Comparison of ENCODE assay signal across 11 cellular contexts in the genomic region with DNA sequence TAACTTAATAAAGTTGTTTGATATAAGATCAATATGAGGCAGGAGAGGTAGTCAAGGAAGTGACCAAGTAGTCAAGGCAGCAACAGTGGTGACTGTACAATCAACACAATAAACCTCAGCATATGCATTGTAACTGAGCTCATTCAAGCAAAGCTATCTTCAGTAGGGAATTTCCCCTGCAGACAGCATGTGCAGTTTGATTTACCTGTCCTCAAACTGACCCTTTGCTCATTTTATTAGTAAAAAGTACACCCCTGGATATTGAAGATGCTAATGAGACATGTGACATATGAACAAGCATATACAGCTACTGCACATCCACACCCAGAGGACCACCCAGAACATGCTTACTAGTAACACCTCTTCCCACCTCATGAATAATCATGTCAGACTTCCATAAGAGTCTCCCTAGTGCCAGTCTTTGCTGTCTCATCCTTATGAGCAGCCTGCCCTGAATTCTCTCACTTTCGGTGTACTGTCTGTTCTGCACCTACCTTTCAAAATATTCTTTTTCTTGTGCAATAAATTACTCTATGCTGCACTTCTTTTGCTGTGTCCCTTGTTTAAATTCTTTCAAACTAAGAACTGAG. TPM values are rescaled to one million over a fixed set of nuclear protein-coding genes. Genes with fewer than 3 reads are reported as not detected.
A peak's percentile ranks its signal among the peaks of the same experiment; 100 is the strongest.
DNase-seq lines count a peak whose midpoint lies in the region; ATAC-seq, FAIRE-seq and TF ChIP-seq lines count a peak whose summit lies in the region.
"Had no signal": no experiment of that assay in that cellular context is flagged by ENCODE, and none has a peak within 500 bp of the region (broad histone marks: within the 10 kb centered on the region; RNA-seq: fewer than 3 reads in every experiment).

No MANE protein-coding gene starts in this region.

- POLR2A ChIA-PET in PC-9 (lab: Charles Lee; ENCODE audit: unreplicated experiment): no interaction called here

- H3K9me3 ChIP-seq in PC-9 (ENCODE audit: insufficient read depth, low read depth): no peaks in the 10 kb centered on the region

- H3K36me3 ChIP-seq in PC-9 (ENCODE audit: low read depth): no peaks in the 10 kb centered on the region

- no peak for TF ChIP-seq CTCF in PC-9 (conservative IDR thresholded peaks at IDR 0.05)

- H3K4me1 ChIP-seq in PC-9 (replicated peaks; ENCODE audit: insufficient read depth): peaks cover 11% of the 10 kb centered on the region

- no peak overlapping the region for H2AFZ ChIP-seq in PC-9

- ATAC-seq in GM18511 (IDR thresholded peaks at IDR 0.05; ENCODE audit: unreplicated experiment) (peak; percentile 72), HG02759 (IDR thresholded peaks at IDR 0.05; ENCODE audit: unreplicated experiment) (peak; percentile 81), naive B cell (ENCODE audit: low read depth in 2 of 2) (peak; percentile 90 to 93), HG03460 (IDR thresholded peaks at IDR 0.05; ENCODE audit: unreplicated experiment) (no peak), HG03280 (IDR thresholded peaks at IDR 0.05; ENCODE audit: unreplicated experiment) (no peak)
- ATAC-seq: activated naive CD8-positive, alpha-beta T cell treated with anti-CD3 and anti-CD28 coated beads, Interleukin-2, amount 50 U/mL, for 24 hours; HepG2 had no signal

- peak; percentile 87 for FAIRE-seq in RCC 7860 (lab: Jason Lieb, UNC)
- FAIRE-seq: HepG2 had no signal

- CTCF ChIA-PET in PC-9 (lab: Charles Lee): interaction anchor here (0.6 kb wide), 1 partner anchor 178 kb away, joined by 4 read pairs; no protein-coding TSS in a partner anchor

- intact Hi-C loops in PC-9 (cut with micrococcal nuclease; ENCODE audit: unreplicated experiment): no loop called here

- no peak overlapping the region for H3K4me3 ChIP-seq in PC-9
- H3K4me3 ChIP-seq: lung had no signal

- H3K9me2 ChIP-seq in PC-9 (ENCODE audit: insufficient read depth): no peaks in the 10 kb centered on the region

- H3K27me3 Mint-ChIP-seq in naive B cell: peaks cover 0 to 10% (median 8%) of the 10 kb centered on the region in 3 donors

- peaks cover 6 to 7% (median 7%) of the 10 kb centered on the region in 3 donors for H3K4me1 Mint-ChIP-seq in naive B cell
- H3K4me1 Mint-ChIP-seq: activated naive CD8-positive, alpha-beta T cell treated with anti-CD3 and anti-CD28 coated beads, Interleukin-2, amount 50 U/mL, for 24 hours had no signal

- no peaks in the 10 kb centered on the region for H3K79me2 ChIP-seq in PC-9 (ENCODE audit: low read depth)

- H3K27ac Mint-ChIP-seq in naive B cell: peak overlapping the region in 2 of 6 donors; percentile 3 to 52
- H3K27ac Mint-ChIP-seq: activated naive CD8-positive, alpha-beta T cell treated with anti-CD3 and anti-CD28 coated beads, Interleukin-2, amount 50 U/mL, for 24 hours had no signal

- H3K4me2 ChIP-seq in PC-9: no peak overlapping the region

- DNase-seq in RCC 7860 (ENCODE audit: low spot score): peak; percentile 94
- no peak for DNase-seq in naive B cell
- DNase-seq in PC-9: no peak
- DNase-seq: activated naive CD8-positive, alpha-beta T cell treated with anti-CD3 and anti-CD28 coated beads, Interleukin-2, amount 50 U/mL, for 24 hours; NCI-H2081 treated with DMSO at 0.1 percent for 48 hours had no signal

- 0 out of 2 replicates have a peak, but pooled peaks cover 4% of the 10 kb centered on the region for H3F3A ChIP-seq in PC-9 (ENCODE audit: insufficient read depth, low read depth)

- no peaks in the 10 kb centered on the region for H3K27me3 ChIP-seq in PC-9 (ENCODE audit: insufficient read depth, low read depth)

- H3K9me3 Mint-ChIP-seq in naive B cell: no peaks in the 10 kb centered on the region
- H3K9me3 Mint-ChIP-seq: activated naive CD8-positive, alpha-beta T cell treated with anti-CD3 and anti-CD28 coated beads, Interleukin-2, amount 50 U/mL, for 24 hours had no signal

- H3K4me3 Mint-ChIP-seq in naive B cell: no peak overlapping the region
- H3K4me3 Mint-ChIP-seq: activated naive CD8-positive, alpha-beta T cell treated with anti-CD3 and anti-CD28 coated beads, Interleukin-2, amount 50 U/mL, for 24 hours had no signal

- no peak overlapping the region for H3K27ac ChIP-seq in PC-9

- H3K36me3 Mint-ChIP-seq in naive B cell: no peaks in the 10 kb centered on the region

- no TSS peak for BruUV-seq in PC-9 (replicated peaks; lab: Mats Ljungman, UMichigan)

- no peaks in the 10 kb centered on the region for H4K20me1 ChIP-seq in PC-9 (ENCODE audit: insufficient read depth)

RNA-seq across cellular contexts. Expression of a gene that starts 15.3 kb away (rescaled TPM):
- 1 to 10 TPM; 3.7 to 8.8 (median 7.6) TPM for polyA plus RNA-seq in naive B cell (ENCODE audit: low read depth in 6 of 6)
- total RNA-seq in PC-9 (2021): 9.8 and 12.0 TPM in 2 replicates

RNA-seq across cellular contexts. Expression of a gene that starts 15.4 kb away (rescaled TPM):
- polyA plus RNA-seq in naive B cell (ENCODE audit: low read depth in 6 of 6): 10 to 100 TPM; 40.8 to 79.4 (median 47.8) TPM
- 46.7 and 53.0 TPM in 2 replicates for total RNA-seq in PC-9 (2021)

RNA-seq across cellular contexts. Expression of a gene that starts 26.0 kb away (rescaled TPM):
- polyA plus RNA-seq in naive B cell (ENCODE audit: low read depth in 6 of 6): 10 to 100 TPM; 43.0 to 91.1 (median 60.2) TPM
- 130 and 147 TPM in 2 replicates for total RNA-seq in PC-9 (2021)

RNA-seq across cellular contexts. Expression of a gene that starts 35.6 kb away (rescaled TPM):
- polyA plus RNA-seq in naive B cell (ENCODE audit: low read depth in 6 of 6): 1 to 10 TPM in 4 of 6 donors, under 1 TPM in 1, not detected in 1; 0.97 to 2.1 (median 1.7) TPM
- 58.9 and 63.4 TPM in 2 replicates for total RNA-seq in PC-9 (2021)

RNA-seq across cellular contexts. Expression of a gene that starts 48.8 kb away (rescaled TPM):
- 10 to 100 TPM in 2 of 6 donors, 1 to 10 TPM in 4; 5.5 to 16.5 (median 8.3) TPM for polyA plus RNA-seq in naive B cell (ENCODE audit: low read depth in 6 of 6)
- 32.5 and 34.2 TPM in 2 replicates for total RNA-seq in PC-9 (2021)

Comparison
In these comparisons a context has a peak if more than half of its experiments do, and no peak if none do; other contexts are left out.
1. ATAC-seq: peak in GM18511 (single experiment), HG02759 (single experiment) and naive B cell (2 of 2); none in HG03460 (single experiment) and HG03280 (single experiment).